ENCODE assay signal across 8 cellular contexts in the genomic region with DNA sequence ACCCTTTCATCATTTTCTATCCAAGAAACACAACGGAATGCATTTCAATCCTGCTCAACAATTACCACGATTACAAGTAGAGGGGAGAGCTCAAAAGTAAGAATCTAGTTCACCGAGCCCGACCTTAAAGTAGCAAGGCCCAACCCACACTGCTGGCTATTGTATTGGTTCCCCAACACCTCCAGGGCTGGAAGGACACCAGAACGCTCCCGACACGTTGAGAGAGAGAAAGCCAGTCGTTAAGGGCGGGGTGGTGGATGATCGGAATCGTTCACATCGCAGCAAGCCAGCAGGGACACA. TPM values are rescaled to one million over a fixed set of nuclear protein-coding genes. Genes with fewer than 3 reads are reported as not detected.
DNase-seq lines count a peak whose midpoint lies in the region; FAIRE-seq and TF ChIP-seq lines count a peak whose summit lies in the region.

No MANE protein-coding gene starts in this region.

- no peaks in the 10 kb centered on the region for H3K27me3 Mint-ChIP-seq in astrocyte (ENCODE audit: low read depth, unreplicated experiment)

- no peak for FAIRE-seq in astrocyte (lab: Jason Lieb, UNC)

- no peak overlapping the region for H2BK5ac ChIP-seq in mesenchymal stem cell (ENCODE audit: low read depth, low read length, poor library complexity, severe bottlenecking)

- no peak overlapping the region for H2BK15ac ChIP-seq in mesenchymal stem cell (ENCODE audit: low read depth, poor library complexity, severe bottlenecking)

- no peak overlapping the region for H2BK12ac ChIP-seq in mesenchymal stem cell (ENCODE audit: low read length in 2 of 2)

- H3K18ac ChIP-seq in mesenchymal stem cell (ENCODE audit: low read depth in 1 of 2, low read length in 2 of 2) = peak overlapping the region; percentile 94 to 97

- no peaks in the 10 kb centered on the region for H3K9me3 ChIP-seq in BE2C
- no peaks in the 10 kb centered on the region for H3K9me3 ChIP-seq in HEK293 (ENCODE audit: control insufficient read depth, insufficient read depth, low read depth, low read length)
- H3K9me3 ChIP-seq in astrocyte (ENCODE audit: insufficient read depth, low read depth, low read length) = no peaks in the 10 kb centered on the region
- no peaks in the 10 kb centered on the region for H3K9me3 ChIP-seq in mesenchymal stem cell (ENCODE audit: control insufficient read depth, low read length)
- no peaks in the 10 kb centered on the region for H3K9me3 ChIP-seq in uterus

- TF ChIP-seq CTCF in BE2C (IDR thresholded peaks at IDR 0.05; ENCODE audit: low read depth, low read length) = no peak
- TF ChIP-seq CTCF in HEK293 (tag by site-specific recombination; IDR thresholded peaks at IDR 0.05) = no peak
- no peak for TF ChIP-seq CTCF in astrocyte (IDR thresholded peaks at IDR 0.05; ENCODE audit: insufficient read depth, low read depth, low read length)
- TF ChIP-seq CTCF in uterus (IDR thresholded peaks at IDR 0.05) = no peak

- intact Hi-C loops in uterus (cut with DNase I; ENCODE audit: low total_unique reads) = no loop called here

- WGBS in mesenchymal stem cell = under 1% methylated on average over 10 of the region's 12 CpGs

- H3K36me3 ChIP-seq in BE2C (no peaks in the 10 kb centered on the region), HEK293 (ENCODE audit: control insufficient read depth in 2 of 2, insufficient read depth in 1 of 2, low read length in 2 of 2) (peaks cover 0 to 14% of the 10 kb centered on the region in 2 experiments; a peak in 2 of 3 replicates), astrocyte (ENCODE audit: insufficient read depth, low read length) (no peaks in the 10 kb centered on the region), mesenchymal stem cell (ENCODE audit: control insufficient read depth in 1 of 2, insufficient read depth in 2 of 2, low read depth in 1 of 2, low read length in 2 of 2) (no peaks in the 10 kb centered on the region), uterus (no peaks in the 10 kb centered on the region)

- peak overlapping the region; percentile 65 to 80 for H3K4ac ChIP-seq in mesenchymal stem cell (ENCODE audit: low read depth in 1 of 2, low read length in 2 of 2)

- no peaks in the 10 kb centered on the region for H3K27me3 ChIP-seq in BE2C
- no peaks in the 10 kb centered on the region for H3K27me3 ChIP-seq in astrocyte (ENCODE audit: insufficient read depth, low read length)
- H3K27me3 ChIP-seq in mesenchymal stem cell (ENCODE audit: control insufficient read depth in 1 of 2, insufficient read depth in 1 of 2, low read length in 2 of 2) = no peaks in the 10 kb centered on the region
- H3K27me3 ChIP-seq in uterus = no peaks in the 10 kb centered on the region

- peaks cover 29% of the 10 kb centered on the region for H4K20me1 ChIP-seq in astrocyte (ENCODE audit: insufficient read depth, low read length)

- H3K27ac ChIP-seq in HEK293 (ENCODE audit: extremely low read depth, low read depth, low read length) = peak overlapping the region; percentile 93
- H3K27ac ChIP-seq in astrocyte (ENCODE audit: low read depth, low read length) = peak overlapping the region; percentile 84
- peak overlapping the region; percentile 2 for H3K27ac ChIP-seq in mesenchymal stem cell (ENCODE audit: low read length, poor library complexity, severe bottlenecking)
- peak overlapping the region; percentile 78 to 84 for H3K27ac ChIP-seq in uterus

- DNase-seq in BE2C = no peak
- no peak for DNase-seq in astrocyte (ENCODE audit: low read depth)
- DNase-seq in mesenchymal stem cell = no peak
- DNase-seq in uterus = no peak
- no peak for DNase-seq in hepatic stellate cell (ENCODE audit: low spot score)
- DNase-seq in T1000 (lab: John Stamatoyannopoulos, UW) = no peak
- no peak for DNase-seq in activated CD4-positive, alpha-beta T cell treated with anti-CD3 and anti-CD28 coated beads for 1 hour

- H4K91ac ChIP-seq in mesenchymal stem cell (ENCODE audit: low read length) = no peak overlapping the region

- no peaks in the 10 kb centered on the region for H3K79me1 ChIP-seq in mesenchymal stem cell (replicated peaks; ENCODE audit: low read length, poor library complexity, severe bottlenecking)

- H4K8ac ChIP-seq in mesenchymal stem cell (ENCODE audit: low read length) = no peak overlapping the region

- peak overlapping the region; percentile 92 for H3K4me3 Mint-ChIP-seq in astrocyte (ENCODE audit: unreplicated experiment)

- H3K23ac ChIP-seq in mesenchymal stem cell (ENCODE audit: low read length in 2 of 2) = peak overlapping the region in 1 of 2 experiments; percentile 63

- peaks cover 59% of the 10 kb centered on the region for H3K79me2 ChIP-seq in astrocyte (ENCODE audit: insufficient read depth, low read length)

- H3K4me1 Mint-ChIP-seq in astrocyte (ENCODE audit: low read depth, unreplicated experiment) = peaks cover 6% of the 10 kb centered on the region

- H2BK120ac ChIP-seq in mesenchymal stem cell (ENCODE audit: low read depth, low read length) = no peak overlapping the region

- H3K9ac ChIP-seq in astrocyte (ENCODE audit: low read length) (peak overlapping the region; percentile 96), mesenchymal stem cell (ENCODE audit: low read length) (peak overlapping the region; percentile 99)

- CTCF ChIA-PET in HEK293 (lab: Yijun Ruan, JAX) = interaction anchor here (0.5 kb wide), 1 partner anchor 152 kb away, joined by 3 read pairs; no protein-coding TSS in a partner anchor

- peak overlapping the region; percentile 93 for H3K4me2 ChIP-seq in astrocyte (ENCODE audit: low read length)
- H3K4me2 ChIP-seq in mesenchymal stem cell (ENCODE audit: low read length, poor library complexity, severe bottlenecking) = peak overlapping the region; percentile 58

- H3K14ac ChIP-seq in mesenchymal stem cell (ENCODE audit: low read length in 2 of 2) = peak overlapping the region in 1 of 2 experiments; percentile 8

- POLR2A ChIA-PET in HEK293 (lab: Yijun Ruan, JAX) = interaction anchor here (1.1 kb wide), 1 partner anchor 19 kb away, joined by 7 read pairs; no protein-coding TSS in a partner anchor

- H2AK5ac ChIP-seq in mesenchymal stem cell (ENCODE audit: low read length, severe bottlenecking) = no peak overlapping the region

- H2AFZ ChIP-seq in astrocyte (ENCODE audit: low read depth, low read length) (peak overlapping the region; percentile 83), mesenchymal stem cell (ENCODE audit: low read depth, low read length) (peak overlapping the region; percentile 75)

- H3K27ac Mint-ChIP-seq in astrocyte (ENCODE audit: unreplicated experiment) = peak overlapping the region; percentile 21

- peak overlapping the region; percentile 87 for H3K4me3 ChIP-seq in BE2C (ENCODE audit: low read depth, low read length)
- peak overlapping the region; percentile 84 for H3K4me3 ChIP-seq in HEK293 (ENCODE audit: low read depth, low read length)
- H3K4me3 ChIP-seq in astrocyte (ENCODE audit: insufficient read depth, low read depth, low read length) = peak overlapping the region; percentile 99
- H3K4me3 ChIP-seq in mesenchymal stem cell (ENCODE audit: insufficient read depth in 1 of 2, low read depth in 1 of 2, low read length in 2 of 2) = peak overlapping the region; percentile 98 to 100
- H3K4me3 ChIP-seq in uterus = peak overlapping the region; percentile 85 to 87

- H3K4me1 ChIP-seq in BE2C = no peaks in the 10 kb centered on the region
- no peaks in the 10 kb centered on the region for H3K4me1 ChIP-seq in HEK293 (ENCODE audit: control insufficient read depth, insufficient read depth, low read length)
- H3K4me1 ChIP-seq in astrocyte (ENCODE audit: insufficient read depth, low read length) = no peaks in the 10 kb centered on the region
- peaks cover 3% of the 10 kb centered on the region for H3K4me1 ChIP-seq in mesenchymal stem cell (ENCODE audit: control insufficient read depth, insufficient read depth, low read depth, low read length)
- H3K4me1 ChIP-seq in uterus = no peaks in the 10 kb centered on the region

- H3K36me3 Mint-ChIP-seq in astrocyte (ENCODE audit: low read depth, unreplicated experiment) = no peaks in the 10 kb centered on the region

- no peaks in the 10 kb centered on the region for H3K9me3 Mint-ChIP-seq in astrocyte (ENCODE audit: unreplicated experiment)

- no peak for TF ChIP-seq POLR2A in uterus (IDR thresholded peaks at IDR 0.05)

TF ChIP-seq in HEK293, 187 proteins besides CTCF, POLR2A, EP300 and RAD21:
- no peak for TF ChIP-seq KLF10 (tag by site-specific recombination; IDR thresholded peaks at IDR 0.05)
- TF ChIP-seq ZNF341 (tag by site-specific recombination; IDR thresholded peaks at IDR 0.05; ENCODE audit: low read depth) = peak; percentile 37; the same call in 1 of the 2 replicates
- no peak for TF ChIP-seq ZNF433 (tag by site-specific recombination; IDR thresholded peaks at IDR 0.05; ENCODE audit: low read depth)
- TF ChIP-seq, protein P1, sequence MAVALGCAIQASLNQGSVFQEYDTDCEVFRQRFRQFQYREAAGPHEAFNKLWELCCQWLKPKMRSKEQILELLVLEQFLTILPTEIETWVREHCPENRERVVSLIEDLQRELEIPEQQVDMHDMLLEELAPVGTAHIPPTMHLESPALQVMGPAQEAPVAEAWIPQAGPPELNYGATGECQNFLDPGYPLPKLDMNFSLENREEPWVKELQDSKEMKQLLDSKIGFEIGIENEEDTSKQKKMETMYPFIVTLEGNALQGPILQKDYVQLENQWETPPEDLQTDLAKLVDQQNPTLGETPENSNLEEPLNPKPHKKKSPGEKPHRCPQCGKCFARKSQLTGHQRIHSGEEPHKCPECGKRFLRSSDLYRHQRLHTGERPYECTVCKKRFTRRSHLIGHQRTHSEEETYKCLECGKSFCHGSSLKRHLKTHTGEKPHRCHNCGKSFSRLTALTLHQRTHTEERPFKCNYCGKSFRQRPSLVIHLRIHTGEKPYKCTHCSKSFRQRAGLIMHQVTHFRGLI (tag by site-specific recombination; IDR thresholded peaks at IDR 0.05) = peak; percentile 17; the same call in 1 of the 2 replicates
- no peak for TF ChIP-seq TCF7L2 (IDR thresholded peaks at IDR 0.05; ENCODE audit: borderline replicate concordance, low read depth, low read length)

RNA-seq across cellular contexts. Expression of a gene that starts 0.7 kb away (rescaled TPM):
- polyA plus RNA-seq in BE2C (2012; ENCODE audit: insufficient read depth, insufficient read length, low read depth) = 49.9 TPM
- total RNA-seq in astrocyte (94.5 and 99.9 TPM in 2 replicates), uterus (10 to 100 TPM; 19.7 to 88.8 (median 44.2) TPM)
- 22.6 TPM for polyA plus RNA-seq in mesenchymal stem cell (2013, experiment 1 of 2)
- 21.7 TPM for polyA plus RNA-seq in mesenchymal stem cell (2013, experiment 2 of 2)

Comparison
In these comparisons a context has a peak if more than half of its experiments do, and no peak if none do; other contexts are left out.
1. H3K27ac ChIP-seq: peak in every context shown above with its lines; median percentile 93 in HEK293; 84 in astrocyte; 81 in uterus; 2 in mesenchymal stem cell.